ENCODE assay signal across 8 cellular contexts in the genomic region with DNA sequence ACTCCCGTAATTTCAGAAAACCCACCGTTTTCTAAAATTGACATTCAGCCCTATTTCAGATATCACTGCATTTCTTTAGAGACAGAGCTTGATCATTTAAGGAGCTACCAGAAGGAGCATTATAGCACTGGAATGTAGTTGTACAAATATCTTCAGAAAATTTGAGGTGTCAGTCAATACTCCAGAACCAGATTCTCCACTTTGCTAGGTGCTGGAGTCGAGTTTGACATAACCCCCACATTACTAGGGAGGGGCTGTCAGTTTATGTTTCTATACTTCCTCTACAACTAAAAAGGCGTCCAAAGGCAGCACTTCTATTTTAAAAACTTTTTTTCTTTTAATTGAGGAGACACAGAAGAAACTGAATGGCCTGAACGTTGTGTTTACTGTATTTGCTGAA. TPM values are rescaled to one million over a fixed set of nuclear protein-coding genes. Genes with fewer than 3 reads are reported as not detected.
A peak's percentile ranks its signal among the peaks of the same experiment; 100 is the strongest.
DNase-seq lines count a peak whose midpoint lies in the region; ATAC-seq and TF ChIP-seq lines count a peak whose summit lies in the region.

No MANE protein-coding gene starts in this region.

- H3K4me3 Mint-ChIP-seq in activated CD8-positive, alpha-beta memory T cell treated with anti-CD3 and anti-CD28 coated beads, Interleukin-2, amount 10 ng/mL, durations not matched to agents 7 days and 5 days = peak overlapping the region; percentile 86
- H3K4me3 Mint-ChIP-seq in activated naive CD8-positive, alpha-beta T cell treated with anti-CD3 and anti-CD28 coated beads, Interleukin-2, amount 50 U/mL, for 24 hours = peak overlapping the region; percentile 83

- no peak for DNase-seq in activated CD8-positive, alpha-beta memory T cell treated with anti-CD3 and anti-CD28 coated beads, Interleukin-2, amount 10 ng/mL, durations not matched to agents 7 days and 5 days
- no peak for DNase-seq in activated CD8-positive, alpha-beta memory T cell treated with anti-CD3 and anti-CD28 coated beads for 24 hours
- DNase-seq in activated naive CD8-positive, alpha-beta T cell treated with anti-CD3 and anti-CD28 coated beads, Interleukin-2, amount 50 U/mL, for 24 hours = no peak
- DNase-seq in right lobe of liver (no peak), thoracic aorta (ENCODE audit: low spot score) (no peak), caudate nucleus (lab: John Stamatoyannopoulos, UW) (no peak)

- ATAC-seq in activated CD8-positive, alpha-beta memory T cell treated with anti-CD3 and anti-CD28 coated beads, Interleukin-2, amount 10 ng/mL, durations not matched to agents 7 days and 5 days = no peak
- ATAC-seq in activated naive CD8-positive, alpha-beta T cell treated with anti-CD3 and anti-CD28 coated beads, Interleukin-2, amount 50 U/mL, for 24 hours = no peak
- ATAC-seq in right lobe of liver = no peak
- ATAC-seq in thoracic aorta (ENCODE audit: insufficient number of reproducible peaks, low FRiP score, low read depth) = no peak
- ATAC-seq in GM21786 (IDR thresholded peaks at IDR 0.05; ENCODE audit: unreplicated experiment) = no peak
- ATAC-seq in HG02571 (IDR thresholded peaks at IDR 0.05; ENCODE audit: unreplicated experiment) = no peak

- H3K36me3 Mint-ChIP-seq in activated CD8-positive, alpha-beta memory T cell treated with anti-CD3 and anti-CD28 coated beads, Interleukin-2, amount 10 ng/mL, durations not matched to agents 7 days and 5 days = no peaks in the 10 kb centered on the region
- no peaks in the 10 kb centered on the region for H3K36me3 Mint-ChIP-seq in activated naive CD8-positive, alpha-beta T cell treated with anti-CD3 and anti-CD28 coated beads, Interleukin-2, amount 50 U/mL, for 24 hours (ENCODE audit: low read depth)

- H3K36me3 ChIP-seq in right lobe of liver (no peaks in the 10 kb centered on the region), thoracic aorta (no peaks in the 10 kb centered on the region)

- TF ChIP-seq CTCF in right lobe of liver (IDR thresholded peaks at IDR 0.05) = no peak
- TF ChIP-seq CTCF in thoracic aorta (IDR thresholded peaks at IDR 0.05) = no peak

- H3K4me1 Mint-ChIP-seq in activated CD8-positive, alpha-beta memory T cell treated with anti-CD3 and anti-CD28 coated beads, Interleukin-2, amount 10 ng/mL, durations not matched to agents 7 days and 5 days = peaks cover 31% of the 10 kb centered on the region
- peaks cover 44% of the 10 kb centered on the region for H3K4me1 Mint-ChIP-seq in activated naive CD8-positive, alpha-beta T cell treated with anti-CD3 and anti-CD28 coated beads, Interleukin-2, amount 50 U/mL, for 24 hours

- H3K4me3 ChIP-seq in right lobe of liver (peak overlapping the region; percentile 64 to 81 (median 69)), thoracic aorta (peak overlapping the region; percentile 95)

- H3K9me3 ChIP-seq in right lobe of liver (no peaks in the 10 kb centered on the region), thoracic aorta (no peaks in the 10 kb centered on the region)

- no peak for TF ChIP-seq POLR2A in right lobe of liver (IDR thresholded peaks at IDR 0.05)

- H3K4me1 ChIP-seq in right lobe of liver (peaks cover 0 to 14% (median 0%) of the 10 kb centered on the region in 4 donors), thoracic aorta (ENCODE audit: control insufficient read depth in 1 of 2, low read depth in 2 of 2) (peaks cover 18 to 28% of the 10 kb centered on the region in 2 donors)

- no peak overlapping the region for H3K27ac Mint-ChIP-seq in activated CD8-positive, alpha-beta memory T cell treated with anti-CD3 and anti-CD28 coated beads, Interleukin-2, amount 10 ng/mL, durations not matched to agents 7 days and 5 days
- peak overlapping the region; percentile 39 for H3K27ac Mint-ChIP-seq in activated naive CD8-positive, alpha-beta T cell treated with anti-CD3 and anti-CD28 coated beads, Interleukin-2, amount 50 U/mL, for 24 hours

- H3K27ac ChIP-seq in right lobe of liver (peak overlapping the region; percentile 61 to 82 (median 75)), thoracic aorta (no peak overlapping the region), caudate nucleus (ENCODE audit: low read depth, low read length) (no peak overlapping the region)

- H3K27me3 ChIP-seq in right lobe of liver (no peaks in the 10 kb centered on the region), thoracic aorta (replicated peaks; ENCODE audit: insufficient read depth) (no peaks in the 10 kb centered on the region)

- H3K27me3 Mint-ChIP-seq in activated CD8-positive, alpha-beta memory T cell treated with anti-CD3 and anti-CD28 coated beads, Interleukin-2, amount 10 ng/mL, durations not matched to agents 7 days and 5 days = no peaks in the 10 kb centered on the region
- no peaks in the 10 kb centered on the region for H3K27me3 Mint-ChIP-seq in activated naive CD8-positive, alpha-beta T cell treated with anti-CD3 and anti-CD28 coated beads, Interleukin-2, amount 50 U/mL, for 24 hours

- intact Hi-C loops in right lobe of liver (cut with DNase I) = no loop called here

- 60% methylated on average over 5 of the region's 5 CpGs for WGBS in right lobe of liver (ENCODE audit: insufficient coverage, low coverage, low lambda C conversion rate, missing lambda C conversion rate)

- CTCF ChIA-PET in activated CD8-positive, alpha-beta memory T cell treated with anti-CD3 and anti-CD28 coated beads, Interleukin-2, amount 10 ng/mL, durations not matched to agents 7 days and 5 days (lab: Charles Lee) = interaction anchor here (1.1 to 4.6 kb wide), 8 partner anchors 14 to 589 kb away, joined by 3 to 43 read pairs (median 5); a partner anchor contains a TSS

- H3K9me3 Mint-ChIP-seq in activated CD8-positive, alpha-beta memory T cell treated with anti-CD3 and anti-CD28 coated beads, Interleukin-2, amount 10 ng/mL, durations not matched to agents 7 days and 5 days (ENCODE audit: low read depth) = no peaks in the 10 kb centered on the region
- no peaks in the 10 kb centered on the region for H3K9me3 Mint-ChIP-seq in activated naive CD8-positive, alpha-beta T cell treated with anti-CD3 and anti-CD28 coated beads, Interleukin-2, amount 50 U/mL, for 24 hours

RNA-seq across cellular contexts. Expression of a gene that starts 0.9 kb away (rescaled TPM):
- total RNA-seq in activated CD8-positive, alpha-beta memory T cell treated with anti-CD3 and anti-CD28 coated beads, Interleukin-2, amount 10 ng/mL, durations not matched to agents 7 days and 5 days = 1 to 10 TPM; 7.9 to 9.6 TPM
- total RNA-seq in right lobe of liver = 1 to 10 TPM; 2.6 to 7.4 (median 4.7) TPM
- 10 to 100 TPM; 13.4 to 50.1 TPM for total RNA-seq in thoracic aorta

RNA-seq across cellular contexts. Expression of a gene that starts 15.4 kb away (rescaled TPM):
- total RNA-seq in activated CD8-positive, alpha-beta memory T cell treated with anti-CD3 and anti-CD28 coated beads, Interleukin-2, amount 10 ng/mL, durations not matched to agents 7 days and 5 days = 10 to 100 TPM; 22.3 to 27.1 TPM
- 10 to 100 TPM; 10.7 to 27.5 (median 19.0) TPM for total RNA-seq in right lobe of liver
- total RNA-seq in thoracic aorta = 10 to 100 TPM; 63.7 to 80.8 TPM

Comparison
In these comparisons a context has a peak if more than half of its experiments do, and no peak if none do; other contexts are left out.
1. H3K27ac ChIP-seq: peak in right lobe of liver (3 of 3); none in thoracic aorta (0 of 2) and caudate nucleus (single experiment).